In the genomic region with DNA sequence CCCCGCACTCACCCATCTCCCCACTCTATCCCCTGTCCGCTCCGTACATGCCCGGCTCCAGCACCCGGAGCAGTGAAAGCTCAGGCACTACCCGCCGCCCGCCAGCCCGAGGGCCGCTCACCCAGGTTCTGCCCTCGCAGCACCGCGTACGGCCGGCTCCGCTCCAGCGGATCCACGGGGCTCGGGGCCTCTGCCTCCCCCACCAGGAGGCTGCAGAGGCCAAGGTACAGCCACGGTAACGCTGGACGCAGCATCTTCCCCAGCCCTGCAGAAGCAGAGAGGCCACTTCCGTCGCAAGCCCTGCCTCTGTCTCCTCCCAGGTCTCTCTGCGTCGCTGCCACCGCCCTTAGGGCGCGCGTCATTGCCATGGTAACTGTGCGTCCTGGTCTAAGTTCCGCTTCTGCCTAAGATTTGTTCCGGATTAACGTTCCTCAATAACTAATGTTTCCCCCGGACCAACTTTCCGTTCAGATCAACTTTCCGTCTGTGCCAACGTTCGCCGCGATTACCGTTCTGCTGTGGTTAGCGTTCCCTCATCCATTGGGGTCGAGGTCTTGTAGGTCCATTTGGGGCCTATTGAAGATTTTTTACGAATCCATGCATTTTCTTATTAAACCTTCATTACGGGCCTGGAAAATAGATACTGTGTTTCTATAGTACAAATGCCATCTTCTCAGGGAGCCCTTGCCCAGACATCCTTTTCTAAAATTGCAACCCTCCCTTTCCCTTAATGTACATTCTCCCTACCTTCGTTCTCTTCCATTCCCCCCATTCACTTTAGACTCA, we compare ENCODE assay signal across 1 cellular context.
TF ChIP-seq lines count a peak whose summit lies in the region.

A gene with protein sequence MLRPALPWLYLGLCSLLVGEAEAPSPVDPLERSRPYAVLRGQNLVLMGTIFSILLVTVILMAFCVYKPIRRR (minus strand): TSS at position 281 of the 786 bp plus-strand sequence. CDS start 27 bp downstream, at position 254.

TF ChIP-seq in K562, 482 proteins besides CTCF, POLR2A, EP300 and RAD21 (continued from another document):
- TF ChIP-seq, protein P1, sequence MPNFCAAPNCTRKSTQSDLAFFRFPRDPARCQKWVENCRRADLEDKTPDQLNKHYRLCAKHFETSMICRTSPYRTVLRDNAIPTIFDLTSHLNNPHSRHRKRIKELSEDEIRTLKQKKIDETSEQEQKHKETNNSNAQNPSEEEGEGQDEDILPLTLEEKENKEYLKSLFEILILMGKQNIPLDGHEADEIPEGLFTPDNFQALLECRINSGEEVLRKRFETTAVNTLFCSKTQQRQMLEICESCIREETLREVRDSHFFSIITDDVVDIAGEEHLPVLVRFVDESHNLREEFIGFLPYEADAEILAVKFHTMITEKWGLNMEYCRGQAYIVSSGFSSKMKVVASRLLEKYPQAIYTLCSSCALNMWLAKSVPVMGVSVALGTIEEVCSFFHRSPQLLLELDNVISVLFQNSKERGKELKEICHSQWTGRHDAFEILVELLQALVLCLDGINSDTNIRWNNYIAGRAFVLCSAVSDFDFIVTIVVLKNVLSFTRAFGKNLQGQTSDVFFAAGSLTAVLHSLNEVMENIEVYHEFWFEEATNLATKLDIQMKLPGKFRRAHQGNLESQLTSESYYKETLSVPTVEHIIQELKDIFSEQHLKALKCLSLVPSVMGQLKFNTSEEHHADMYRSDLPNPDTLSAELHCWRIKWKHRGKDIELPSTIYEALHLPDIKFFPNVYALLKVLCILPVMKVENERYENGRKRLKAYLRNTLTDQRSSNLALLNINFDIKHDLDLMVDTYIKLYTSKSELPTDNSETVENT (CRISPR knock-in tag; IDR thresholded peaks at IDR 0.05): 0 out of 2 replicates have a peak, but pooled peaks have one; percentile 8
- TF ChIP-seq, protein P2, sequence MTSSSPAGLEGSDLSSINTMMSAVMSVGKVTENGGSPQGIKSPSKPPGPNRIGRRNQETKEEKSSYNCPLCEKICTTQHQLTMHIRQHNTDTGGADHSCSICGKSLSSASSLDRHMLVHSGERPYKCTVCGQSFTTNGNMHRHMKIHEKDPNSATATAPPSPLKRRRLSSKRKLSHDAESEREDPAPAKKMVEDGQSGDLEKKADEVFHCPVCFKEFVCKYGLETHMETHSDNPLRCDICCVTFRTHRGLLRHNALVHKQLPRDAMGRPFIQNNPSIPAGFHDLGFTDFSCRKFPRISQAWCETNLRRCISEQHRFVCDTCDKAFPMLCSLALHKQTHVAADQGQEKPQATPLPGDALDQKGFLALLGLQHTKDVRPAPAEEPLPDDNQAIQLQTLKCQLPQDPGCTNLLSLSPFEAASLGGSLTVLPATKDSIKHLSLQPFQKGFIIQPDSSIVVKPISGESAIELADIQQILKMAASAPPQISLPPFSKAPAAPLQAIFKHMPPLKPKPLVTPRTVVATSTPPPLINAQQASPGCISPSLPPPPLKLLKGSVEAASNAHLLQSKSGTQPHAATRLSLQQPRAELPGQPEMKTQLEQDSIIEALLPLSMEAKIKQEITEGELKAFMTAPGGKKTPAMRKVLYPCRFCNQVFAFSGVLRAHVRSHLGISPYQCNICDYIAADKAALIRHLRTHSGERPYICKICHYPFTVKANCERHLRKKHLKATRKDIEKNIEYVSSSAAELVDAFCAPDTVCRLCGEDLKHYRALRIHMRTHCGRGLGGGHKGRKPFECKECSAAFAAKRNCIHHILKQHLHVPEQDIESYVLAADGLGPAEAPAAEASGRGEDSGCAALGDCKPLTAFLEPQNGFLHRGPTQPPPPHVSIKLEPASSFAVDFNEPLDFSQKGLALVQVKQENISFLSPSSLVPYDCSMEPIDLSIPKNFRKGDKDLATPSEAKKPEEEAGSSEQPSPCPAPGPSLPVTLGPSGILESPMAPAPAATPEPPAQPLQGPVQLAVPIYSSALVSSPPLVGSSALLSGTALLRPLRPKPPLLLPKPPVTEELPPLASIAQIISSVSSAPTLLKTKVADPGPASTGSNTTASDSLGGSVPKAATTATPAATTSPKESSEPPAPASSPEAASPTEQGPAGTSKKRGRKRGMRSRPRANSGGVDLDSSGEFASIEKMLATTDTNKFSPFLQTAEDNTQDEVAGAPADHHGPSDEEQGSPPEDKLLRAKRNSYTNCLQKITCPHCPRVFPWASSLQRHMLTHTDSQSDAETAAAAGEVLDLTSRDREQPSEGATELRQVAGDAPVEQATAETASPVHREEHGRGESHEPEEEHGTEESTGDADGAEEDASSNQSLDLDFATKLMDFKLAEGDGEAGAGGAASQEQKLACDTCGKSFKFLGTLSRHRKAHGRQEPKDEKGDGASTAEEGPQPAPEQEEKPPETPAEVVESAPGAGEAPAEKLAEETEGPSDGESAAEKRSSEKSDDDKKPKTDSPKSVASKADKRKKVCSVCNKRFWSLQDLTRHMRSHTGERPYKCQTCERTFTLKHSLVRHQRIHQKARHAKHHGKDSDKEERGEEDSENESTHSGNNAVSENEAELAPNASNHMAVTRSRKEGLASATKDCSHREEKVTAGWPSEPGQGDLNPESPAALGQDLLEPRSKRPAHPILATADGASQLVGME (CRISPR knock-in tag; IDR thresholded peaks at IDR 0.05): peak; percentile 87
- TF ChIP-seq ZNF583 (CRISPR knock-in tag; IDR thresholded peaks at IDR 0.05) (no peak), ZNF134 (CRISPR knock-in tag; conservative IDR thresholded peaks at IDR 0.05) (0 out of 2 replicates have a peak, but pooled peaks have one; percentile 20), COPS2 (conservative IDR thresholded peaks at IDR 0.05) (no peak)
- TF ChIP-seq, protein P3, sequence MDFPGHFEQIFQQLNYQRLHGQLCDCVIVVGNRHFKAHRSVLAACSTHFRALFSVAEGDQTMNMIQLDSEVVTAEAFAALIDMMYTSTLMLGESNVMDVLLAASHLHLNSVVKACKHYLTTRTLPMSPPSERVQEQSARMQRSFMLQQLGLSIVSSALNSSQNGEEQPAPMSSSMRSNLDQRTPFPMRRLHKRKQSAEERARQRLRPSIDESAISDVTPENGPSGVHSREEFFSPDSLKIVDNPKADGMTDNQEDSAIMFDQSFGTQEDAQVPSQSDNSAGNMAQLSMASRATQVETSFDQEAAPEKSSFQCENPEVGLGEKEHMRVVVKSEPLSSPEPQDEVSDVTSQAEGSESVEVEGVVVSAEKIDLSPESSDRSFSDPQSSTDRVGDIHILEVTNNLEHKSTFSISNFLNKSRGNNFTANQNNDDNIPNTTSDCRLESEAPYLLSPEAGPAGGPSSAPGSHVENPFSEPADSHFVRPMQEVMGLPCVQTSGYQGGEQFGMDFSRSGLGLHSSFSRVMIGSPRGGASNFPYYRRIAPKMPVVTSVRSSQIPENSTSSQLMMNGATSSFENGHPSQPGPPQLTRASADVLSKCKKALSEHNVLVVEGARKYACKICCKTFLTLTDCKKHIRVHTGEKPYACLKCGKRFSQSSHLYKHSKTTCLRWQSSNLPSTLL (IDR thresholded peaks at IDR 0.05): no peak
